18 cellular contexts compared by ENCODE assay signal in genomic region chr4:88144048-88144447, GRCh38. TPM values are rescaled to one million over a fixed set of nuclear protein-coding genes. Genes with fewer than 3 reads are reported as not detected.
DNase-seq lines count a peak whose midpoint lies in the region; ATAC-seq, FAIRE-seq and TF ChIP-seq lines count a peak whose summit lies in the region.
"Had no signal": no experiment of that assay in that cellular context is flagged by ENCODE, and none has a peak within 500 bp of the region (broad histone marks: within the 10 kb centered on the region; RNA-seq: fewer than 3 reads in every experiment).

No MANE protein-coding gene starts in this region.

- H3K4me2 ChIP-seq in GM23338 (no peak overlapping the region), keratinocyte (ENCODE audit: control insufficient read depth, extremely low read depth, insufficient read depth, low read depth, low read length) (peak overlapping the region; percentile 79)

- H3K79me2 ChIP-seq in GM23338 (replicated peaks; ENCODE audit: insufficient read depth) (no peaks in the 10 kb centered on the region), keratinocyte (ENCODE audit: control insufficient read depth, insufficient read depth, low read length) (no peaks in the 10 kb centered on the region)

- no peaks in the 10 kb centered on the region for H3K9me1 ChIP-seq in keratinocyte (ENCODE audit: control insufficient read depth, extremely low read depth, insufficient read depth, low read length)

- H3K4me1 Mint-ChIP-seq in GM23338 (peaks cover 11% of the 10 kb centered on the region), endodermal cell (peaks cover 30% of the 10 kb centered on the region)
- no peaks in the 10 kb centered on the region for H3K4me1 Mint-ChIP-seq in activated naive CD4-positive, alpha-beta T cell treated with anti-CD3 and anti-CD28 coated beads for 36 hours (ENCODE audit: low read depth)
- no peaks in the 10 kb centered on the region for H3K4me1 Mint-ChIP-seq in T-helper 2 cell treated with Interferon-gamma antibody and Interleukin-4, amounts not matched to agents 5 μg/mL and 100 μg/mL, for 36 hours (ENCODE audit: low read depth)
- H3K4me1 Mint-ChIP-seq: T-cell had no signal

- H3K27me3 Mint-ChIP-seq in GM23338 (ENCODE audit: insufficient read depth, low read depth, poor library complexity) (peaks cover 2% of the 10 kb centered on the region), endodermal cell (ENCODE audit: insufficient read depth) (no peaks in the 10 kb centered on the region)
- no peaks in the 10 kb centered on the region for H3K27me3 Mint-ChIP-seq in activated naive CD4-positive, alpha-beta T cell treated with anti-CD3 and anti-CD28 coated beads for 36 hours (ENCODE audit: low read depth)
- peaks cover 10% of the 10 kb centered on the region for H3K27me3 Mint-ChIP-seq in T-helper 2 cell treated with Interferon-gamma antibody and Interleukin-4, amounts not matched to agents 5 μg/mL and 100 μg/mL, for 36 hours (ENCODE audit: low read depth)
- H3K27me3 Mint-ChIP-seq: T-cell had no signal

- TF ChIP-seq CTCF in GM23338 (conservative IDR thresholded peaks at IDR 0.05; ENCODE audit: low read depth in 2 of 2) (no peak), endodermal cell (conservative IDR thresholded peaks at IDR 0.05) (no peak), keratinocyte (optimal IDR thresholded peaks at IDR 0.05 in 1 of 3, IDR thresholded peaks at IDR 0.05 in 1 of 3, conservative IDR thresholded peaks at IDR 0.05 in 1 of 3; ENCODE audit: extremely low read depth in 1 of 3, insufficient read depth in 2 of 3, low read length in 3 of 3) (no peak)

- dilution Hi-C loops in keratinocyte (cut with MboI; ENCODE audit: extremely low pct_ligation_motif_present, low sequenced_read_pairs): no loop called here

- no peak overlapping the region for H3K4me3 Mint-ChIP-seq in GM23338
- no peak overlapping the region for H3K4me3 Mint-ChIP-seq in endodermal cell
- no peak overlapping the region for H3K4me3 Mint-ChIP-seq in activated naive CD4-positive, alpha-beta T cell treated with anti-CD3 and anti-CD28 coated beads for 36 hours
- no peak overlapping the region for H3K4me3 Mint-ChIP-seq in T-helper 2 cell treated with Interferon-gamma antibody and Interleukin-4, amounts not matched to agents 5 μg/mL and 100 μg/mL, for 36 hours
- H3K4me3 Mint-ChIP-seq: T-cell had no signal

- CTCF ChIA-PET in activated naive CD4-positive, alpha-beta T cell treated with anti-CD3 and anti-CD28 coated beads for 36 hours (lab: Charles Lee): no interaction called here

- H4K20me1 ChIP-seq in GM23338 (replicated peaks; ENCODE audit: insufficient read depth): no peaks in the 10 kb centered on the region
- no peaks in the 10 kb centered on the region for H4K20me1 ChIP-seq in keratinocyte (ENCODE audit: control insufficient read depth, extremely low read depth, insufficient read depth, low read length)

- FAIRE-seq in keratinocyte (lab: Jason Lieb, UNC) (peak; percentile 69), RCC 7860 (lab: Jason Lieb, UNC) (no peak)

- DNase-seq in GM23338 (ENCODE audit: low spot score): peak; percentile 71
- DNase-seq in NT2/D1 (ENCODE audit: low read depth, low spot score): peak; percentile 62
- DNase-seq in endodermal cell: no peak
- DNase-seq in keratinocyte (ENCODE audit: low read depth, low spot score): no peak
- no peak for DNase-seq in activated naive CD4-positive, alpha-beta T cell treated with anti-CD3 and anti-CD28 coated beads for 36 hours
- no peak for DNase-seq in RCC 7860 (ENCODE audit: low spot score)
- no peak for DNase-seq in T-helper 2 cell treated with Interferon-gamma antibody and Interleukin-4, amounts not matched to agents 5 μg/mL and 100 μg/mL, for 36 hours (ENCODE audit: low spot score)
- DNase-seq: DMS79 treated with DMSO at 0.1 percent for 48 hours, NCI-H1417 treated with DMSO at 0.1 percent for 48 hours, NCI-H187 treated with DMSO at 0.1 percent for 48 hours, NCI-H2227 treated with DMSO at 0.1 percent for 48 hours, NCI-H510A treated with DMSO at 0.1 percent for 48 hours, SHP77 treated with DMSO at 0.1 percent for 48 hours, T-cell had no signal

- H2AFZ ChIP-seq in GM23338 (no peak overlapping the region), keratinocyte (ENCODE audit: control insufficient read depth, low read length) (peak overlapping the region; percentile 61)

- ATAC-seq in GM23338 (peak; percentile 90), GM19324 (IDR thresholded peaks at IDR 0.05; ENCODE audit: low FRiP score, unreplicated experiment) (no peak)
- ATAC-seq: T-cell had no signal

- intact Hi-C loops in activated naive CD4-positive, alpha-beta T cell treated with anti-CD3 and anti-CD28 coated beads for 36 hours (cut with micrococcal nuclease): no loop called here

- H3K27me3 ChIP-seq in GM23338 (ENCODE audit: insufficient read depth) (no peaks in the 10 kb centered on the region), NT2/D1 (ENCODE audit: insufficient read depth, insufficient read length) (no peaks in the 10 kb centered on the region), endodermal cell (ENCODE audit: control insufficient read depth, insufficient read depth, low read length, poor library complexity, severe bottlenecking) (no peaks in the 10 kb centered on the region), keratinocyte (ENCODE audit: control insufficient read depth, extremely low read depth, insufficient read depth, low read length) (no peaks in the 10 kb centered on the region)
- H3K27me3 ChIP-seq: Peyer's patch had no signal

- H3K4me3 ChIP-seq in GM23338: no peak overlapping the region
- H3K4me3 ChIP-seq in NT2/D1 (ENCODE audit: insufficient read length, low read depth): no peak overlapping the region
- H3K4me3 ChIP-seq in endodermal cell (ENCODE audit: low read length): no peak overlapping the region
- H3K4me3 ChIP-seq in keratinocyte (ENCODE audit: control insufficient read depth in 2 of 3, extremely low read depth in 1 of 3, insufficient read depth in 2 of 3, low read depth in 1 of 3, low read length in 3 of 3): peak overlapping the region in 2 of 3 experiments; percentile 15
- H3K4me3 ChIP-seq: HAP-1, Peyer's patch had no signal

- H3K36me3 Mint-ChIP-seq in GM23338 (ENCODE audit: low read depth) (peaks cover 5% of the 10 kb centered on the region; the same call in 1 of the 3 replicates), endodermal cell (ENCODE audit: low read depth) (no peaks in the 10 kb centered on the region)
- H3K36me3 Mint-ChIP-seq in activated naive CD4-positive, alpha-beta T cell treated with anti-CD3 and anti-CD28 coated beads for 36 hours (ENCODE audit: low read depth): no peaks in the 10 kb centered on the region
- no peaks in the 10 kb centered on the region for H3K36me3 Mint-ChIP-seq in T-helper 2 cell treated with Interferon-gamma antibody and Interleukin-4, amounts not matched to agents 5 μg/mL and 100 μg/mL, for 36 hours (ENCODE audit: low read depth)
- H3K36me3 Mint-ChIP-seq: T-cell had no signal

- H3K9ac ChIP-seq in NT2/D1 (ENCODE audit: insufficient read length, low read depth) (no peak overlapping the region), endodermal cell (ENCODE audit: extremely low read depth, low read length, poor library complexity, severe bottlenecking) (no peak overlapping the region), keratinocyte (ENCODE audit: control insufficient read depth, extremely low read depth, insufficient read depth, low read length) (peak overlapping the region; percentile 57)

- H3K4me1 ChIP-seq in GM23338 (ENCODE audit: insufficient read depth): peaks cover 25% of the 10 kb centered on the region
- no peaks in the 10 kb centered on the region for H3K4me1 ChIP-seq in NT2/D1 (ENCODE audit: insufficient read depth, insufficient read length)
- peaks cover 12% of the 10 kb centered on the region for H3K4me1 ChIP-seq in endodermal cell (ENCODE audit: control insufficient read depth, insufficient read depth, low read length)
- H3K4me1 ChIP-seq in keratinocyte (ENCODE audit: control insufficient read depth, extremely low read depth, insufficient read depth, low read length): peaks cover 50% of the 10 kb centered on the region
- H3K4me1 ChIP-seq: HAP-1 had no signal

- H3K9me3 ChIP-seq in NT2/D1 (ENCODE audit: insufficient read depth, low read length) (no peaks in the 10 kb centered on the region), endodermal cell (ENCODE audit: control insufficient read depth, low read length) (no peaks in the 10 kb centered on the region), keratinocyte (ENCODE audit: control insufficient read depth, low read depth, low read length) (no peaks in the 10 kb centered on the region)
- H3K9me3 ChIP-seq: HAP-1, Peyer's patch had no signal

- H3K9me3 Mint-ChIP-seq in GM23338 (peaks cover 9% of the 10 kb centered on the region; the same call in 2 of the 3 replicates), endodermal cell (no peaks in the 10 kb centered on the region)
- no peaks in the 10 kb centered on the region for H3K9me3 Mint-ChIP-seq in activated naive CD4-positive, alpha-beta T cell treated with anti-CD3 and anti-CD28 coated beads for 36 hours
- no peaks in the 10 kb centered on the region for H3K9me3 Mint-ChIP-seq in T-helper 2 cell treated with Interferon-gamma antibody and Interleukin-4, amounts not matched to agents 5 μg/mL and 100 μg/mL, for 36 hours
- H3K9me3 Mint-ChIP-seq: T-cell had no signal

- H3K27ac Mint-ChIP-seq in GM23338: no peak overlapping the region
- peak overlapping the region; percentile 24 for H3K27ac Mint-ChIP-seq in endodermal cell
- H3K27ac Mint-ChIP-seq in activated naive CD4-positive, alpha-beta T cell treated with anti-CD3 and anti-CD28 coated beads for 36 hours: no peak overlapping the region
- H3K27ac Mint-ChIP-seq in T-helper 2 cell treated with Interferon-gamma antibody and Interleukin-4, amounts not matched to agents 5 μg/mL and 100 μg/mL, for 36 hours: no peak overlapping the region
- H3K27ac Mint-ChIP-seq: T-cell had no signal

- 64 to 83% methylated on average over 2 to 5 of the region's 5 CpGs for WGBS in endodermal cell (ENCODE audit: insufficient coverage in 1 of 2, insufficient read length in 1 of 2), 2 experiments

- H3K27ac ChIP-seq in GM23338 (ENCODE audit: low read depth) (no peak overlapping the region), endodermal cell (ENCODE audit: low read depth, low read length) (no peak overlapping the region), keratinocyte (ENCODE audit: control insufficient read depth, insufficient read depth, low read length) (peak overlapping the region; percentile 82)
- H3K27ac ChIP-seq: C4-2B had no signal

- H3K36me3 ChIP-seq in GM23338 (ENCODE audit: insufficient read depth) (no peaks in the 10 kb centered on the region), NT2/D1 (ENCODE audit: insufficient read depth, insufficient read length, low read length) (no peaks in the 10 kb centered on the region), endodermal cell (ENCODE audit: control insufficient read depth, insufficient read depth, low read length) (no peaks in the 10 kb centered on the region), keratinocyte (ENCODE audit: control insufficient read depth in 2 of 2, extremely low read depth in 1 of 2, insufficient read depth in 2 of 2, low read length in 2 of 2) (no peaks in the 10 kb centered on the region)
- H3K36me3 ChIP-seq: HAP-1, Peyer's patch had no signal

- no peaks in the 10 kb centered on the region; the same call in 1 of the 2 replicates for H3F3A ChIP-seq in GM23338 (replicated peaks; ENCODE audit: low read depth)

- H3K9me2 ChIP-seq in GM23338 (ENCODE audit: insufficient read depth): no peaks in the 10 kb centered on the region

RNA-seq across cellular contexts. Expression of gene ABCG2, which starts 14.4 kb away (rescaled TPM):
- 6.1 and 10.6 TPM in 2 replicates for total RNA-seq in GM23338 (2014; rRNA removed; shearing (Covaris generic))
- polyA plus RNA-seq in GM23338 (2016; fragmentation: Nextera tagmentation; extraction: Ambion mirVana) (1.5 and 2.2 TPM in 2 replicates), keratinocyte (3.4 to 5.3 TPM (median 4.9 TPM) in 3 replicates)
- 1 to 10 TPM in 1 of 2 donors, under 1 TPM in 1; 0.31 to 4.0 TPM for total RNA-seq in endodermal cell
- polyA plus RNA-seq in endodermal cell (2013, experiment 1 of 2): 0.36 TPM
- polyA plus RNA-seq in endodermal cell (2013, experiment 2 of 2): 1.2 TPM
- polyA plus RNA-seq in keratinocyte (2011; ENCODE audit: low read depth): 0.91 TPM
- polyA plus RNA-seq in keratinocyte (2011; cell fraction: cytosol; rRNA removed): 3.9 and 7.2 TPM in 2 replicates
- 6.8 and 7.4 TPM in 2 replicates for polyA plus RNA-seq in keratinocyte (2011; cell fraction: nucleus; rRNA removed)
- 2.6 and 3.9 TPM in 2 replicates for polyA plus RNA-seq in keratinocyte (2012; ENCODE audit: low replicate concordance)
- 2.3 to 5.6 TPM (median 4.3 TPM) in 3 replicates for polyA minus RNA-seq in keratinocyte
- polyA minus RNA-seq in keratinocyte (2011; cell fraction: cytosol; rRNA and poly(A)+ RNA removed): 6.1 TPM
- 8.2 and 12.0 TPM in 2 replicates for polyA minus RNA-seq in keratinocyte (2011; cell fraction: nucleus; rRNA and poly(A)+ RNA removed)
- total RNA-seq in activated naive CD4-positive, alpha-beta T cell treated with anti-CD3 and anti-CD28 coated beads for 36 hours: under 1 TPM; 0.35 to 0.55 TPM

Comparison
In these comparisons a context has a peak if more than half of its experiments do, and no peak if none do; other contexts are left out.
1. DNase-seq: peak in GM23338 (single experiment) and NT2/D1 (single experiment); none in endodermal cell (single experiment), keratinocyte (single experiment), activated naive CD4-positive, alpha-beta T cell treated with anti-CD3 and anti-CD28 coated beads for 36 hours (single experiment), RCC 7860 (single experiment) and T-helper 2 cell treated with Interferon-gamma antibody and Interleukin-4, amounts not matched to agents 5 μg/mL and 100 μg/mL, for 36 hours (single experiment).
2. H3K4me3 ChIP-seq: peak in keratinocyte (2 of 3); none in GM23338 (single experiment), NT2/D1 (single experiment) and endodermal cell (single experiment).